9 cellular contexts compared by ENCODE assay signal in the genomic region with DNA sequence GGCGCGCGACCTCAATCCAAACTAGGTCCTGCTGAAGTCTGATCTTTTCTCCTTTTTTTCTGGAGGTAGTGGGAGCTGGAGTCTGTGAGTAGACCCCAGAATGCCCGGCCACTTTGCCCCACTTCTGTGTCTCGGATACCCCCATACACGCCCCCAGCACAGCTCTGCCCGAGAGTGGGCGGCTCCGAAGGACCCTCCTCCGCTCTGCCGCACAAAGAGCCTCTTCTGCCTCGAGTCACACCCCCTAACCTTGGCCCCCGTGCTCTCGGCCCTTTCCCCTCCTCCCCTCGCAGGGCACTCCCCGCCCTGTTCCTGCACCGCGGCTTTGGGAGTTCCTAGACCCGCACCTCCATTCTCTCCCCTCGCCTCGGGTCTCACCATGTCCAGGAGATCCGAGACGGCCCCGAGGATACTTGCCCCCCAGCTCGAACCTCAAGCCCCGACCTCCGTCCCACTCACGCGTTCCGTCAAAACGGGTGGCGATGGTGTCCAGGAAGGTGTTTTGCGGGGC. TPM values are rescaled to one million over a fixed set of nuclear protein-coding genes. Genes with fewer than 3 reads are reported as not detected.
DNase-seq lines count a peak whose midpoint lies in the region; ATAC-seq, FAIRE-seq and TF ChIP-seq lines count a peak whose summit lies in the region.
"Had no signal": no experiment of that assay in that cellular context is flagged by ENCODE, and none has a peak within 500 bp of the region (broad histone marks: within the 10 kb centered on the region; RNA-seq: fewer than 3 reads in every experiment).

No MANE protein-coding gene starts in this region.

- TF ChIP-seq CTCF in parathyroid adenoma (IDR thresholded peaks at IDR 0.05) = no peak

- H3K27me3 Mint-ChIP-seq in effector memory CD8-positive, alpha-beta T cell = peaks cover 0 to 27% of the 10 kb centered on the region in 2 donors

- H3K9ac ChIP-seq in ES-I3 (ENCODE audit: low read depth, low read length) = peak overlapping the region; percentile 67; the same call in 1 of the 2 replicates
- H3K9ac ChIP-seq in parathyroid adenoma = no peak overlapping the region

- TF ChIP-seq POLR2A in GM12891 (IDR thresholded peaks at IDR 0.05; ENCODE audit: low read depth, low read length) = no peak

- peak overlapping the region; percentile 97 for H2AFZ ChIP-seq in parathyroid adenoma

- H3K27ac ChIP-seq in parathyroid adenoma = no peak overlapping the region

- H3K4me1 ChIP-seq in ES-I3 (ENCODE audit: insufficient read depth, low read length) (peaks cover 18% of the 10 kb centered on the region), parathyroid adenoma (peaks cover 24% of the 10 kb centered on the region)

- no peak overlapping the region for H3K27ac Mint-ChIP-seq in effector memory CD8-positive, alpha-beta T cell

- H3K4me1 Mint-ChIP-seq in effector memory CD8-positive, alpha-beta T cell (ENCODE audit: low read depth in 2 of 2) = peaks cover 31 to 36% of the 10 kb centered on the region in 2 donors

- H3K4me3 ChIP-seq in MG63 (peak overlapping the region; percentile 47), parathyroid adenoma (ENCODE audit: low read depth, low read length) (no peak overlapping the region)

- H3K4me2 ChIP-seq in parathyroid adenoma (ENCODE audit: low read length) = peak overlapping the region; percentile 58

- H3K79me2 ChIP-seq in parathyroid adenoma = no peaks in the 10 kb centered on the region

- DNase-seq in MG63 (no peak), UCSD-AML1 (lab: John Stamatoyannopoulos, UW; ENCODE audit: unreplicated experiment) (no peak), GM12891 (ENCODE audit: insufficient read length, low spot score) (no peak)
- DNase-seq in effector memory CD8-positive, alpha-beta T cell = no peak
- DNase-seq: NCI-H510A treated with DMSO at 0.1 percent for 48 hours had no signal

- peaks cover 17% of the 10 kb centered on the region for H3K27me3 ChIP-seq in MG63
- H3K27me3 ChIP-seq in parathyroid adenoma (ENCODE audit: control insufficient read depth, insufficient read depth, low read length) = peaks cover 6% of the 10 kb centered on the region

- no peak for ATAC-seq in effector memory CD8-positive, alpha-beta T cell (replicated peaks)
- no peak for ATAC-seq in HG03108 (IDR thresholded peaks at IDR 0.05; ENCODE audit: unreplicated experiment)

- H3K9me3 ChIP-seq in ES-I3 (ENCODE audit: control insufficient read depth, insufficient read depth, low read length) (no peaks in the 10 kb centered on the region), MG63 (no peaks in the 10 kb centered on the region), parathyroid adenoma (ENCODE audit: control insufficient read depth, low read length) (no peaks in the 10 kb centered on the region)

- H3K36me3 Mint-ChIP-seq in effector memory CD8-positive, alpha-beta T cell (ENCODE audit: insufficient read depth) = peaks cover 21% of the 10 kb centered on the region

- H3K9me3 Mint-ChIP-seq in effector memory CD8-positive, alpha-beta T cell = no peaks in the 10 kb centered on the region

- FAIRE-seq in GM12891 (lab: Jason Lieb, UNC) = no peak

- H3K36me3 ChIP-seq in ES-I3 (ENCODE audit: insufficient read depth, low read length) (no peaks in the 10 kb centered on the region), MG63 (no peaks in the 10 kb centered on the region), parathyroid adenoma (ENCODE audit: control insufficient read depth, insufficient read depth, low read length) (no peaks in the 10 kb centered on the region)

- peak overlapping the region; percentile 59 to 73 for H3K4me3 Mint-ChIP-seq in effector memory CD8-positive, alpha-beta T cell

TF ChIP-seq in GM12891, 5 proteins besides CTCF, POLR2A, EP300 and RAD21:
- TF ChIP-seq SPI1 (IDR thresholded peaks at IDR 0.05; ENCODE audit: low read depth, low read length) (no peak), TAF1 (IDR thresholded peaks at IDR 0.05; ENCODE audit: low read depth, low read length) (no peak), POLR2AphosphoS5 (IDR thresholded peaks at IDR 0.05; ENCODE audit: low read depth, low read length) (no peak), POU2F2 (IDR thresholded peaks at IDR 0.05; ENCODE audit: low read depth, low read length) (no peak), PAX5 (IDR thresholded peaks at IDR 0.05; ENCODE audit: insufficient read depth, low read length, severe bottlenecking) (no peak)
TF ChIP-seq in GM12891: peak in this region for 0.

RNA-seq across cellular contexts. Expression of gene KCNH4, which starts 0.5 kb away (rescaled TPM):
- total RNA-seq in MG63 (2014; rRNA removed; shearing (Covaris generic); ENCODE audit: low replicate concordance) = 0.46 TPM in 1 of 2 replicates, not detected in the other
- polyA plus RNA-seq in GM12891 (2012; ENCODE audit: low read depth, missing spikeins) = 0.09 TPM

RNA-seq across cellular contexts. Expression of gene HCRT, which starts 4.8 kb away (rescaled TPM):
- not detected in 2 replicates for total RNA-seq in MG63 (2014; rRNA removed; shearing (Covaris generic); ENCODE audit: low replicate concordance)
- polyA plus RNA-seq in GM12891 (2012; ENCODE audit: low read depth, missing spikeins) = not detected
- total RNA-seq: glomerular endothelial cell had no signal

RNA-seq across cellular contexts. Expression of gene GHDC, which starts 13.8 kb away (rescaled TPM):
- 6.0 and 8.9 TPM in 2 replicates for total RNA-seq in MG63 (2014; rRNA removed; shearing (Covaris generic); ENCODE audit: low replicate concordance)
- polyA plus RNA-seq in GM12891 (2012; ENCODE audit: low read depth, missing spikeins) = 14.3 TPM

RNA-seq across cellular contexts. Expression of gene RAB5C, which starts 25.7 kb away (rescaled TPM):
- 125 and 198 TPM in 2 replicates for total RNA-seq in MG63 (2014; rRNA removed; shearing (Covaris generic); ENCODE audit: low replicate concordance)
- 58.1 TPM for polyA plus RNA-seq in GM12891 (2012; ENCODE audit: low read depth, missing spikeins)

RNA-seq across cellular contexts. Expression of gene HSPB9, which starts 57.9 kb away (rescaled TPM):
- not detected in 2 replicates for total RNA-seq in MG63 (2014; rRNA removed; shearing (Covaris generic); ENCODE audit: low replicate concordance)
- polyA plus RNA-seq in GM12891 (2012; ENCODE audit: low read depth, missing spikeins) = 0.14 TPM
- total RNA-seq: glomerular endothelial cell had no signal
